1 cellular context compared by ENCODE assay signal in the genomic region with DNA sequence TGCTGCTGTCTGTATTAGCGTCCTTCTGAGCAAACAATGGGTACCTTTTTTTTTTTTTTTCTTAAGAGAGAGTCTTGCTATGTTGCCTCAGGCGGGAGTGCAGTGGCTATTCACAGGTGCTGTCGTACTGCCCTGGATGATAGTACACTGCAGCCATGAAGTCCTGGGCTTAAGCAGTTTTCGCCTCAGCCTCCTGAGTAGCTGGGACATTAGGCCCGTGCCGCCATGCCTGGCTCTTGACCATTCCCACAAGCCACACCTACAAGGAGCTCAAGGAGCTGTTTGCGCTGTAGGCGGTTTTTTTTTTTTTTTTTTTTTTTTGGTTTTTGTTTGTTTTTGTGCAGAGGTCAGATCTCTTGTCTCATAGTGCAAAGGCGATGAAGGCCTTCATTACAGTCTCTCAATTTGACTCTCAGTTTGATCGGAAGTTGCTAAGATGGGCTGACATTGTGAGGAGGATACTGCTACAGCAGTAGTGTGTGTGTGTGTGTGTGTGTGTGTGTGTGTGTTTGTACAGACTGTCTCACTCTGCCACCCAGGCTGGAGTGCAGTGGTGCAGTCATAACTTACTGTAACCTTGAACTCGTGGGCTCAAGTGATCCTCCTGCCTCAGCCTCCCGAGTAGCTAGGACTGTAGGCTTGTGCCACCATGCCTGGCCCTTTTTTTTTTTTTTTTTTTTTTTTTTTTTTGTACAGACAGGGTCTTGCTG.
TF ChIP-seq lines count a peak whose summit lies in the region.

No MANE protein-coding gene starts in this region.

TF ChIP-seq in GM12878, 131 proteins besides CTCF, POLR2A, EP300 and RAD21:
- TF ChIP-seq, protein P1, sequence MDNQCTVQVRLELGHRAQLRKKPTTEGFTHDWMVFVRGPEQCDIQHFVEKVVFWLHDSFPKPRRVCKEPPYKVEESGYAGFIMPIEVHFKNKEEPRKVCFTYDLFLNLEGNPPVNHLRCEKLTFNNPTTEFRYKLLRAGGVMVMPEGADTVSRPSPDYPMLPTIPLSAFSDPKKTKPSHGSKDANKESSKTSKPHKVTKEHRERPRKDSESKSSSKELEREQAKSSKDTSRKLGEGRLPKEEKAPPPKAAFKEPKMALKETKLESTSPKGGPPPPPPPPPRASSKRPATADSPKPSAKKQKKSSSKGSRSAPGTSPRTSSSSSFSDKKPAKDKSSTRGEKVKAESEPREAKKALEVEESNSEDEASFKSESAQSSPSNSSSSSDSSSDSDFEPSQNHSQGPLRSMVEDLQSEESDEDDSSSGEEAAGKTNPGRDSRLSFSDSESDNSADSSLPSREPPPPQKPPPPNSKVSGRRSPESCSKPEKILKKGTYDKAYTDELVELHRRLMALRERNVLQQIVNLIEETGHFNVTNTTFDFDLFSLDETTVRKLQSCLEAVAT (IDR thresholded peaks at IDR 0.05), result peak; percentile 60; the same call in 1 of the 2 replicates
- TF ChIP-seq NBN (IDR thresholded peaks at IDR 0.05), result peak; percentile 32; the same call in 1 of the 2 replicates
- TF ChIP-seq, protein P2, sequence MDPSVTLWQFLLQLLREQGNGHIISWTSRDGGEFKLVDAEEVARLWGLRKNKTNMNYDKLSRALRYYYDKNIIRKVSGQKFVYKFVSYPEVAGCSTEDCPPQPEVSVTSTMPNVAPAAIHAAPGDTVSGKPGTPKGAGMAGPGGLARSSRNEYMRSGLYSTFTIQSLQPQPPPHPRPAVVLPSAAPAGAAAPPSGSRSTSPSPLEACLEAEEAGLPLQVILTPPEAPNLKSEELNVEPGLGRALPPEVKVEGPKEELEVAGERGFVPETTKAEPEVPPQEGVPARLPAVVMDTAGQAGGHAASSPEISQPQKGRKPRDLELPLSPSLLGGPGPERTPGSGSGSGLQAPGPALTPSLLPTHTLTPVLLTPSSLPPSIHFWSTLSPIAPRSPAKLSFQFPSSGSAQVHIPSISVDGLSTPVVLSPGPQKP (IDR thresholded peaks at IDR 0.05; ENCODE audit: low read depth, low read length), result no peak
- peak; percentile 25 to 53; a peak in 1 of 4 replicates for TF ChIP-seq SRF (IDR thresholded peaks at IDR 0.05; ENCODE audit: low read depth in 2 of 2, low read length in 2 of 2)
- no peak for TF ChIP-seq YBX1 (IDR thresholded peaks at IDR 0.05)
- 0 out of 2 replicates have a peak, but pooled peaks have one; percentile 43 for TF ChIP-seq ZNF384 (IDR thresholded peaks at IDR 0.05; ENCODE audit: borderline replicate concordance, low read depth, low read length)
- TF ChIP-seq RUNX3 (IDR thresholded peaks at IDR 0.05; ENCODE audit: low read length), result 0 out of 2 replicates have a peak, but pooled peaks have one; percentile 3
- TF ChIP-seq, protein P3, sequence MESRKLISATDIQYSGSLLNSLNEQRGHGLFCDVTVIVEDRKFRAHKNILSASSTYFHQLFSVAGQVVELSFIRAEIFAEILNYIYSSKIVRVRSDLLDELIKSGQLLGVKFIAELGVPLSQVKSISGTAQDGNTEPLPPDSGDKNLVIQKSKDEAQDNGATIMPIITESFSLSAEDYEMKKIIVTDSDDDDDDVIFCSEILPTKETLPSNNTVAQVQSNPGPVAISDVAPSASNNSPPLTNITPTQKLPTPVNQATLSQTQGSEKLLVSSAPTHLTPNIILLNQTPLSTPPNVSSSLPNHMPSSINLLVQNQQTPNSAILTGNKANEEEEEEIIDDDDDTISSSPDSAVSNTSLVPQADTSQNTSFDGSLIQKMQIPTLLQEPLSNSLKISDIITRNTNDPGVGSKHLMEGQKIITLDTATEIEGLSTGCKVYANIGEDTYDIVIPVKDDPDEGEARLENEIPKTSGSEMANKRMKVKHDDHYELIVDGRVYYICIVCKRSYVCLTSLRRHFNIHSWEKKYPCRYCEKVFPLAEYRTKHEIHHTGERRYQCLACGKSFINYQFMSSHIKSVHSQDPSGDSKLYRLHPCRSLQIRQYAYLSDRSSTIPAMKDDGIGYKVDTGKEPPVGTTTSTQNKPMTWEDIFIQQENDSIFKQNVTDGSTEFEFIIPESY (IDR thresholded peaks at IDR 0.05), result peak; percentile 71; the same call in 1 of the 2 replicates
